In genomic region chr17:8806206-8807069, GRCh38 we compare ENCODE assay signal across 15 cellular contexts. TPM values are rescaled to one million over a fixed set of nuclear protein-coding genes. Genes with fewer than 3 reads are reported as not detected.
A peak's percentile ranks its signal among the peaks of the same experiment; 100 is the strongest.
DNase-seq lines count a peak whose midpoint lies in the region; ATAC-seq and TF ChIP-seq lines count a peak whose summit lies in the region.
"Had no signal": no experiment of that assay in that cellular context is flagged by ENCODE, and none has a peak within 500 bp of the region (broad histone marks: within the 10 kb centered on the region; RNA-seq: fewer than 3 reads in every experiment).

No MANE protein-coding gene starts in this region.

- peaks cover 0 to 2% (median 0%) of the 10 kb centered on the region in 4 donors for H3K36me3 ChIP-seq in liver (ENCODE audit: control insufficient read depth in 4 of 4, insufficient read depth in 3 of 4, low read depth in 1 of 4, low read length in 3 of 4)
- H3K36me3 ChIP-seq in right lobe of liver = no peaks in the 10 kb centered on the region
- H3K36me3 ChIP-seq: MG63, transverse colon, WERI-Rb-1 had no signal

- H3K9me3 ChIP-seq in liver (ENCODE audit: control insufficient read depth in 4 of 4, low read length in 3 of 4) = peaks cover 0 to 3% (median 0%) of the 10 kb centered on the region in 4 donors
- no peaks in the 10 kb centered on the region for H3K9me3 ChIP-seq in right lobe of liver
- H3K9me3 ChIP-seq: MG63 had no signal

- DNase-seq in right lobe of liver (no peak), ecto neural progenitor cell (ENCODE audit: low spot score) (peak; percentile 32), cerebellar cortex (ENCODE audit: low spot score) (no peak), T-cell (no peak)
- DNase-seq: activated T-cell treated with anti-CD3 and anti-CD28 coated beads for 4 hours, cortex of kidney, DMS 273 treated with DMSO at 0.1 percent for 48 hours, NCI-H2107, transverse colon, WERI-Rb-1 had no signal

- H3K4me3 ChIP-seq in liver (ENCODE audit: low read depth in 1 of 3, low read length in 3 of 3) = no peak overlapping the region
- no peak overlapping the region for H3K4me3 ChIP-seq in right lobe of liver
- H3K4me3 ChIP-seq: MG63, transverse colon had no signal

- H3K4me1 Mint-ChIP-seq in IgD-negative memory B cell = peaks cover 26 to 34% (median 33%) of the 10 kb centered on the region in 3 donors
- peaks cover 0 to 14% (median 7%) of the 10 kb centered on the region in 3 donors for H3K4me1 Mint-ChIP-seq in T-cell

- no peak for TF ChIP-seq CTCF in liver (IDR thresholded peaks at IDR 0.05; ENCODE audit: low read depth, low read length, missing input control)
- TF ChIP-seq CTCF in right lobe of liver (IDR thresholded peaks at IDR 0.05) = no peak

- no peak overlapping the region for H3K9ac ChIP-seq in liver (ENCODE audit: low read depth in 1 of 2, low read length in 2 of 2)

- H3K4me3 Mint-ChIP-seq in IgD-negative memory B cell = peak overlapping the region; percentile 56 to 90 (median 86)
- no peak overlapping the region for H3K4me3 Mint-ChIP-seq in T-cell

- H3K27ac Mint-ChIP-seq in IgD-negative memory B cell (peak overlapping the region; percentile 97 to 99 (median 98)), T-cell (peak overlapping the region in 1 of 2 donors; percentile 51)

- H3K27me3 ChIP-seq in liver (ENCODE audit: control insufficient read depth in 4 of 4, insufficient read depth in 4 of 4, low read length in 3 of 4) (peaks cover 0 to 4% (median 0%) of the 10 kb centered on the region in 4 donors), right lobe of liver (no peaks in the 10 kb centered on the region)
- H3K27me3 ChIP-seq: MG63 had no signal

- H3K36me3 Mint-ChIP-seq in IgD-negative memory B cell (peaks cover 12% of the 10 kb centered on the region), T-cell (peaks cover 23% of the 10 kb centered on the region)

- peaks cover 2 to 12% (median 11%) of the 10 kb centered on the region in 3 donors for H3K9me3 Mint-ChIP-seq in IgD-negative memory B cell
- peaks cover 4 to 20% (median 12%) of the 10 kb centered on the region in 3 donors for H3K9me3 Mint-ChIP-seq in T-cell

- TF ChIP-seq POLR2A in right lobe of liver (IDR thresholded peaks at IDR 0.05) = no peak

- intact Hi-C loops in right lobe of liver (cut with DNase I) = no loop called here

- H3K27ac ChIP-seq in liver (ENCODE audit: low read depth in 1 of 2, low read length in 2 of 2) (peak overlapping the region; percentile 1 to 36), right lobe of liver (peak overlapping the region in 1 of 3 donors; percentile 4), temporal lobe (ENCODE audit: low read depth, low read length) (peak overlapping the region; percentile 83)
- H3K27ac ChIP-seq: WERI-Rb-1 had no signal

- 89% methylated on average over 3 of the region's 3 CpGs for WGBS in liver
- WGBS in right lobe of liver (ENCODE audit: insufficient coverage, low coverage, low lambda C conversion rate, missing lambda C conversion rate) = 100% methylated on average over 1 of the region's 3 CpGs

- H3K27me3 Mint-ChIP-seq in IgD-negative memory B cell = peaks cover 3% of the 10 kb centered on the region
- H3K27me3 Mint-ChIP-seq in T-cell = peaks cover 0 to 7% of the 10 kb centered on the region in 2 donors

- POLR2A ChIA-PET in T-cell (lab: Charles Lee) = no interaction called here

- no peaks in the 10 kb centered on the region for H3K4me1 ChIP-seq in liver (ENCODE audit: control insufficient read depth in 4 of 4, insufficient read depth in 4 of 4, low read length in 3 of 4)
- no peaks in the 10 kb centered on the region for H3K4me1 ChIP-seq in right lobe of liver

- TF ChIP-seq RAD21 in liver (IDR thresholded peaks at IDR 0.05) = no peak

- CTCF ChIA-PET in T-cell (lab: Charles Lee) = no interaction called here

- ATAC-seq in right lobe of liver (no peak), HG03565 (IDR thresholded peaks at IDR 0.05; ENCODE audit: unreplicated experiment) (no peak), T-cell (replicated peaks in 1 of 4) (no peak)

TF ChIP-seq in liver, 16 proteins besides CTCF, POLR2A, EP300 and RAD21:
- TF ChIP-seq HNF4A (conservative IDR thresholded peaks at IDR 0.05) (no peak), FOXA1 (IDR thresholded peaks at IDR 0.05) (no peak), YY1 (IDR thresholded peaks at IDR 0.05) (no peak), TAF1 (conservative IDR thresholded peaks at IDR 0.05) (no peak), HNF4G (IDR thresholded peaks at IDR 0.05) (no peak), JUND (IDR thresholded peaks at IDR 0.05) (no peak), REST (IDR thresholded peaks at IDR 0.05) (no peak), ATF3 (IDR thresholded peaks at IDR 0.05) (no peak), NR2F2 (IDR thresholded peaks at IDR 0.05) (no peak), EGR1 (IDR thresholded peaks at IDR 0.05; ENCODE audit: low read depth in 2 of 2) (no peak), RXRA (IDR thresholded peaks at IDR 0.05) (no peak), FOXA2 (IDR thresholded peaks at IDR 0.05) (no peak), MAX (IDR thresholded peaks at IDR 0.05) (no peak), ZBTB33 (IDR thresholded peaks at IDR 0.05) (no peak)
TF ChIP-seq in liver: peak in this region for 0.

RNA-seq across cellular contexts. Expression of gene MFSD6L, which starts 7.3 kb away (rescaled TPM):
- under 1 TPM; 0.05 to 0.25 TPM for total RNA-seq in liver
- polyA plus RNA-seq in liver = under 1 TPM in 1 of 2 donors, not detected in 1; 0.03 TPM
- not detected for total RNA-seq in right lobe of liver
- not detected for polyA plus RNA-seq in IgD-negative memory B cell
- total RNA-seq in temporal lobe = not detected
- total RNA-seq in T-cell = under 1 TPM in 4 of 5 donors, not detected in 1; 0.13 to 0.32 (median 0.20) TPM

RNA-seq across cellular contexts. Expression of gene SPDYE4, which starts 48.1 kb away (rescaled TPM):
- not detected for total RNA-seq in liver
- not detected for polyA plus RNA-seq in liver
- total RNA-seq in right lobe of liver = not detected
- polyA plus RNA-seq in IgD-negative memory B cell = not detected
- not detected for total RNA-seq in temporal lobe
- total RNA-seq in T-cell = not detected
- total RNA-seq: transverse colon had no signal

Comparison
In these comparisons a context has a peak if more than half of its experiments do, and no peak if none do; other contexts are left out.
1. H3K4me3 Mint-ChIP-seq: peak in IgD-negative memory B cell (4 of 4); none in T-cell (0 of 3).